8 cellular contexts compared by ENCODE assay signal in the genomic region with DNA sequence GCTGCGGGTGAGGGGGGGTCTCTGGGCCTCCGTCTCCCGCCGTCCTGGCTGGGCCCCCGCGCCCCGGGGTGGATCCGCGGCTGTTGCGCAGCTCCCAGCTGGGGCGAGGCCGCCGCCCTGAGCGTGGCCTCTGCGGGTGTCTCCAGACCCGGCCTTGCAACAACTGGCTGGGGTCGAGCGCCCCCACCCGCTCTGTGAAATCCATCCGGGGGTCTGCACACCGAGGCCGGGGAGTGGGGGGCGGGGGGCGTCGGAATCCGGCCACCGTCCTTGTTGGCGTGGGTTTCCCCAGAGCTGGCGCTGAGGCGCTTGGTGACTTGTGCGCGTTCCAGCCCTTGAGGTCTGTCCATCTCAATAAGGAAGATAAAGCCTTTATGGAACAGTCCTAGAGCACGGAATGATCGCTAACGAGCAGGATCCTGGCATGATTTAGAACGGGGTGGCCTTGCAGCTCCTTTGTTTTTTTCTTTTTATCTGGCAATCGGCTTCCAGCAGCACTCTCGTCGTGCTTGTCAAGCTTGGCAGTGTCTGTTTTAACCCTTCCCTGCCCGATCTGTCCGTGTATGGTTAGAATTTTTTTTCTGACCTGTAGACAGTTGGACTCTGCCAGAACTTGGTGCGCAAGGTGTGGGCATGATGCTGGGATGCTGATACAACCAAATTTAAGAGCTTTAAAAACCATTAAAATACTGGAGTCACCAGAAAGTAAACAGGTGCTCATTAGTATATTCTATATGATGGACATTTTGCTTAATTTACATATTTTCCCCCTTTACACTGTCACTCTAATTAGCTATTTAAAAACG. TPM values are rescaled to one million over a fixed set of nuclear protein-coding genes. Genes with fewer than 3 reads are reported as not detected.
DNase-seq lines count a peak whose midpoint lies in the region; ATAC-seq and TF ChIP-seq lines count a peak whose summit lies in the region.

No MANE protein-coding gene starts in this region.

- peak overlapping the region; percentile 79 for H2AFZ ChIP-seq in OCI-LY7 (ENCODE audit: low read length)

- CTCF ChIA-PET in OCI-LY7 (lab: Charles Lee; ENCODE audit: unreplicated experiment): interaction anchor here (0.6 to 0.9 kb wide), 3 partner anchors 34 to 1014 kb away, joined by 3 to 4 read pairs (median 3); partner anchors contain the start of gene BANF2

- H3K36me3 Mint-ChIP-seq in osteocyte (ENCODE audit: unreplicated experiment): peaks cover 10% of the 10 kb centered on the region

- H3K9me3 Mint-ChIP-seq in osteocyte (ENCODE audit: unreplicated experiment): no peaks in the 10 kb centered on the region

- H3K36me3 ChIP-seq in OCI-LY7 (ENCODE audit: insufficient read depth, low read length) (no peaks in the 10 kb centered on the region), heart right ventricle (peaks cover 0 to 9% (median 0%) of the 10 kb centered on the region in 9 donors)

- no peaks in the 10 kb centered on the region for H3K27me3 ChIP-seq in heart right ventricle

- 1 to 2% methylated on average over 43 of the region's 43 CpGs for WGBS in heart right ventricle, 2 donors

- intact Hi-C loops in OCI-LY7 (cut with micrococcal nuclease; ENCODE audit: unreplicated experiment) (loop anchor here (2.0 kb wide), 1 partner anchor 78 kb away; no protein-coding TSS in a partner anchor), heart right ventricle (cut with DNase I) (loop anchor here in 6 of 10 donors (2.0 to 5.0 kb wide), 6 partner anchors 33 to 398 kb away; partner anchors contain the start of genes MGME1 (in 1 of the 6), RRBP1 (in 1 of the 6) and SNX5 (in 1 of the 6))

- ATAC-seq in GM19372 (IDR thresholded peaks at IDR 0.05; ENCODE audit: low read depth, unreplicated experiment): peak; percentile 35
- ATAC-seq in HG03432 (IDR thresholded peaks at IDR 0.05; ENCODE audit: unreplicated experiment): peak; percentile 41
- peak; percentile 26 to 73 (median 50) for ATAC-seq in heart right ventricle

- no peaks in the 10 kb centered on the region for H3K9me2 ChIP-seq in OCI-LY7 (ENCODE audit: insufficient read depth, low read length)

- POLR2A ChIA-PET in OCI-LY7 (lab: Charles Lee): interaction anchor here (0.5 to 3.7 kb wide), 17 partner anchors 16 to 896 kb away, joined by 3 to 15 read pairs (median 3); partner anchors contain the start of gene DZANK1

- H3K4me1 Mint-ChIP-seq in osteocyte (ENCODE audit: unreplicated experiment): peaks cover 62% of the 10 kb centered on the region

- DNase-seq in D341Med (ENCODE audit: low spot score) (peak; percentile 72), OCI-LY7 (ENCODE audit: low spot score) (peak; percentile 46), amniotic epithelial cell (ENCODE audit: low read depth) (peak; percentile 37), heart right ventricle (peak; percentile 47 to 53), osteocyte (ENCODE audit: extremely low spot score, unreplicated experiment) (peak; percentile 85), AG08396 (ENCODE audit: low spot score) (no peak)

- peak overlapping the region; percentile 98 for H3K27ac Mint-ChIP-seq in osteocyte (ENCODE audit: unreplicated experiment)

- TF ChIP-seq CTCF in OCI-LY7 (conservative IDR thresholded peaks at IDR 0.05; ENCODE audit: low read length) (peak; percentile 58), heart right ventricle (IDR thresholded peaks at IDR 0.05) (peak in 2 of 9 donors; percentile 18 to 24), osteocyte (IDR thresholded peaks at IDR 0.05) (peak; percentile 15)

- H3K4me2 ChIP-seq in OCI-LY7 (ENCODE audit: low read length): peak overlapping the region; percentile 94

- H3K9me3 ChIP-seq in OCI-LY7 (ENCODE audit: low read length) (no peaks in the 10 kb centered on the region), heart right ventricle (no peaks in the 10 kb centered on the region)

- BruUV-seq in OCI-LY7 (replicated peaks; lab: Mats Ljungman, UMichigan): no TSS peak

- peak overlapping the region; percentile 85 for H3K4me3 ChIP-seq in OCI-LY7 (ENCODE audit: low read depth, low read length, poor library complexity, severe bottlenecking)
- H3K4me3 ChIP-seq in heart right ventricle: peak overlapping the region; percentile 81 to 99 (median 96)

- H3K27ac ChIP-seq in OCI-LY7 (ENCODE audit: low read depth, low read length, poor library complexity, severe bottlenecking): peak overlapping the region; percentile 35
- H3K27ac ChIP-seq in heart right ventricle: peak overlapping the region; percentile 95 to 100 (median 99)

- peaks cover 13% of the 10 kb centered on the region for H3K4me1 ChIP-seq in OCI-LY7 (ENCODE audit: insufficient read depth, low read length, poor library complexity, severe bottlenecking)
- H3K4me1 ChIP-seq in heart right ventricle: peaks cover 4 to 62% (median 52%) of the 10 kb centered on the region in 9 donors

- no peaks in the 10 kb centered on the region for H3K27me3 Mint-ChIP-seq in osteocyte (ENCODE audit: unreplicated experiment)

- H4K20me1 ChIP-seq in OCI-LY7 (ENCODE audit: insufficient read depth, low read length): no peaks in the 10 kb centered on the region

- H3K79me2 ChIP-seq in OCI-LY7 (ENCODE audit: insufficient read depth, low read depth, low read length): peaks cover 17% of the 10 kb centered on the region; the same call in 1 of the 2 replicates

- H3K4me3 Mint-ChIP-seq in osteocyte (ENCODE audit: unreplicated experiment): peak overlapping the region; percentile 88

RNA-seq across cellular contexts. Expression of gene DSTN, which starts 0.7 kb away (rescaled TPM):
- total RNA-seq in OCI-LY7 (2014; rRNA removed; shearing (Covaris generic)): 25.5 and 28.0 TPM in 2 replicates
- total RNA-seq in OCI-LY7 (2022) (58.1 and 61.2 TPM in 2 replicates), heart right ventricle (100 to 1,000 TPM; 353 to 802 (median 569) TPM), osteocyte (676 and 684 TPM in 2 replicates)
- 100 to 1,000 TPM; 261 to 538 TPM for polyA plus RNA-seq in heart right ventricle

RNA-seq across cellular contexts. Expression of gene BFSP1, which starts 39.4 kb away (rescaled TPM):
- total RNA-seq in OCI-LY7 (2014; rRNA removed; shearing (Covaris generic)): not detected in 2 replicates
- total RNA-seq in OCI-LY7 (2022) (not detected in 2 replicates), heart right ventricle (1 to 10 TPM in 2 of 10 donors, under 1 TPM in 8; 0.27 to 1.9 (median 0.70) TPM), osteocyte (12.6 and 13.8 TPM in 2 replicates)
- under 1 TPM; 0.19 to 0.44 TPM for polyA plus RNA-seq in heart right ventricle

Comparison
In these comparisons a context has a peak if more than half of its experiments do, and no peak if none do; other contexts are left out.
1. RNA of gene DSTN, which starts 0.7 kb away (total RNA-seq): 676 to 684 TPM in osteocyte and 353 to 802 TPM in heart right ventricle; 25.5 to 61.2 TPM in OCI-LY7; every median in the first group is over 4 times any median in the second.
2. Peak in every context shown above with its lines, with median percentiles within 50 percentile points of each other: ATAC-seq.